10 cellular contexts compared by ENCODE assay signal in genomic region chr16:27264151-27264550, GRCh38. TPM values are rescaled to one million over a fixed set of nuclear protein-coding genes. Genes with fewer than 3 reads are reported as not detected.
DNase-seq lines count a peak whose midpoint lies in the region; ATAC-seq and TF ChIP-seq lines count a peak whose summit lies in the region.
"Had no signal": no experiment of that assay in that cellular context is flagged by ENCODE, and none has a peak within 500 bp of the region (broad histone marks: within the 10 kb centered on the region; RNA-seq: fewer than 3 reads in every experiment).

No MANE protein-coding gene starts in this region.

- no peak overlapping the region for H3K4me3 ChIP-seq in retinal pigment epithelial cell (ENCODE audit: low read length)
- H3K4me3 ChIP-seq: colonic mucosa had no signal

- intact Hi-C loops in activated B cell treated with CpG ODN at 0.5 μM for 24 hours (cut with micrococcal nuclease): no loop called here

- TF ChIP-seq CTCF in activated B cell treated with CpG ODN at 0.5 μM for 24 hours (IDR thresholded peaks at IDR 0.05) (no peak), retinal pigment epithelial cell (conservative IDR thresholded peaks at IDR 0.05; ENCODE audit: low read depth, low read length) (no peak)

- H3K27me3 Mint-ChIP-seq in activated B cell treated with CpG ODN at 0.5 μM for 24 hours: no peaks in the 10 kb centered on the region

- CTCF ChIA-PET in activated B cell treated with CpG ODN at 0.5 μM for 24 hours (lab: Charles Lee): interaction anchor here (1.0 to 1.6 kb wide), 2 partner anchors 11 to 102 kb away, joined by 3 read pairs; no protein-coding TSS in a partner anchor

- peak overlapping the region; percentile 41 for H3K27ac Mint-ChIP-seq in activated B cell treated with CpG ODN at 0.5 μM for 24 hours

- peaks cover 2% of the 10 kb centered on the region for H3K9me3 Mint-ChIP-seq in activated B cell treated with CpG ODN at 0.5 μM for 24 hours

- H3K36me3 Mint-ChIP-seq in activated B cell treated with CpG ODN at 0.5 μM for 24 hours (ENCODE audit: low read depth): peaks cover 21% of the 10 kb centered on the region

- no peak for ATAC-seq in activated CD4-positive, CD25-positive, alpha-beta regulatory T cell treated with anti-CD3 and anti-CD28 coated beads, Interleukin-2, amount 50 U/mL, for 24 hours
- ATAC-seq in activated B cell treated with CpG ODN at 0.5 μM for 24 hours (ENCODE audit: low read depth): no peak

- peaks cover 72% of the 10 kb centered on the region for H3K4me1 Mint-ChIP-seq in activated B cell treated with CpG ODN at 0.5 μM for 24 hours

- no peak overlapping the region for H3K4me3 Mint-ChIP-seq in activated B cell treated with CpG ODN at 0.5 μM for 24 hours

- POLR2A ChIA-PET in activated B cell treated with CpG ODN at 0.5 μM for 24 hours (lab: Charles Lee): interaction anchor here (1.2 kb wide), 1 partner anchor 27 kb away, joined by 3 read pairs; no protein-coding TSS in a partner anchor

- DNase-seq in activated CD4-positive, CD25-positive, alpha-beta regulatory T cell treated with anti-CD3 and anti-CD28 coated beads, Interleukin-2, amount 50 U/mL, for 72 hours: peak; percentile 11
- DNase-seq in activated B cell treated with CpG ODN at 0.5 μM for 24 hours (no peak), fibroblast of peridontal ligament (ENCODE audit: extremely low read depth) (peak; percentile 67), retinal pigment epithelial cell (ENCODE audit: low read depth) (peak; percentile 15), SHP77 (lab: John Stamatoyannopoulos, UW) (no peak)
- DNase-seq in stimulated activated naive CD4-positive, alpha-beta T cell (lab: John Stamatoyannopoulos, UW): no peak
- DNase-seq in activated effector memory CD4-positive, alpha-beta T cell treated with Interleukin-2 at 50 U/mL for 16 hours: no peak
- DNase-seq: colonic mucosa, NCI-H526 had no signal

RNA-seq across cellular contexts. Expression of gene NSMCE1, which starts 4.4 kb away (rescaled TPM):
- 61.0 and 68.3 TPM in 2 replicates for total RNA-seq in activated B cell treated with CpG ODN at 0.5 μM for 24 hours

RNA-seq across cellular contexts. Expression of gene IL4R, which starts 49.6 kb away (rescaled TPM):
- 176 and 202 TPM in 2 replicates for total RNA-seq in activated B cell treated with CpG ODN at 0.5 μM for 24 hours

Comparison
In these comparisons a context has a peak if more than half of its experiments do, and no peak if none do; other contexts are left out.
1. DNase-seq: peak in activated CD4-positive, CD25-positive, alpha-beta regulatory T cell treated with anti-CD3 and anti-CD28 coated beads, Interleukin-2, amount 50 U/mL, for 72 hours (single experiment), fibroblast of peridontal ligament (single experiment) and retinal pigment epithelial cell (single experiment); none in activated B cell treated with CpG ODN at 0.5 μM for 24 hours (single experiment), stimulated activated naive CD4-positive, alpha-beta T cell (0 of 6), activated effector memory CD4-positive, alpha-beta T cell treated with Interleukin-2 at 50 U/mL for 16 hours (single experiment) and SHP77 (0 of 2).